ENCODE assay signal across 26 cellular contexts in the genomic region with DNA sequence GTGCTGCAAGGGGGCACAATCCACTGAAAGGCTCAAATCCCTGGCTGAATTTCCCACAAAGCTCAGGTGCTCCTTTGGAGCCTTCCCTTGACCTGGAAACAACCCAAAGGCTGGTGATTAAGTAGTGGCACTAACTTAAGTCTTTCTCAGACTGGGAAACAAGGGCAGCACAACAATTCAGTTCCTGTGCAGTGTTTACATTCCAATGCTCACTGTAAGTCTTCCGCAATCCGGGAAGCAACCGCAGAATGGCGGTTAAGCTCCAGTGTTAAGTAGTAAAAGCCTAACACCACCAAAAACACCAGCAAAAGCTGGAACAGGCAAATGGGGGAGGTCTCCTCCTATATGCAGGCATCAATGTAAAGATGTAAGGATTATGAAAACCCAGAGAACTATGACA.
"Had no signal": no experiment of that assay in that cellular context is flagged by ENCODE, and none has a peak within 500 bp of the region (broad histone marks: within the 10 kb centered on the region; RNA-seq: fewer than 3 reads in every experiment).

No MANE protein-coding gene starts in this region.

- H2AFZ ChIP-seq: hepatocyte had no signal

- H3K4me3 ChIP-seq: cardiac muscle cell, hepatocyte, left lung, lung, ovary, prostate gland, right atrium auricular region, skin epidermis, thyroid gland had no signal

- H3K9me3 ChIP-seq: ovary, prostate gland, thyroid gland had no signal

- H3K4me1 ChIP-seq: foreskin keratinocyte, left lung, prostate gland, right atrium auricular region, thyroid gland had no signal

- H3K4me2 ChIP-seq: hepatocyte had no signal

- DNase-seq: activated CD4-positive, alpha-beta T cell treated with anti-CD3 and anti-CD28 coated beads, Interleukin-2, amount 50 U/mL, for 4 hours; activated CD8-positive, alpha-beta memory T cell treated with anti-CD3 and anti-CD28 coated beads, Interleukin-2, amount 50 U/mL, for 48 hours; activated naive CD4-positive, alpha-beta T cell; activated naive CD8-positive, alpha-beta T cell treated with anti-CD3 and anti-CD28 coated beads, Interleukin-2, amount 10 ng/mL, durations not matched to agents 7 days and 5 days; activated T-cell treated with anti-CD3 and anti-CD28 coated beads, Interleukin-2, amount 50 U/mL, for 4 hours; amygdala; foreskin keratinocyte; immature natural killer cell; kidney glomerular epithelial cell; left lung; natural killer cell; ovary; stimulated activated CD4-positive, alpha-beta T cell treated with anti-CD3 and anti-CD28 coated beads, Interleukin-1b, Interleukin-23, amount 100 ng/mL, for 48 hours; substantia nigra; T1000; thyroid gland had no signal

- H3K79me2 ChIP-seq: hepatocyte had no signal

- H3K27me3 Mint-ChIP-seq: activated naive CD8-positive, alpha-beta T cell treated with anti-CD3 and anti-CD28 coated beads, Interleukin-2, amount 10 ng/mL, durations not matched to agents 7 days and 5 days had no signal

- H3K36me3 Mint-ChIP-seq: activated naive CD8-positive, alpha-beta T cell treated with anti-CD3 and anti-CD28 coated beads, Interleukin-2, amount 10 ng/mL, durations not matched to agents 7 days and 5 days; immature natural killer cell had no signal

- H3K4me1 Mint-ChIP-seq: activated naive CD8-positive, alpha-beta T cell treated with anti-CD3 and anti-CD28 coated beads, Interleukin-2, amount 10 ng/mL, durations not matched to agents 7 days and 5 days; immature natural killer cell; natural killer cell had no signal

- H3K27me3 ChIP-seq: cardiac muscle cell, foreskin keratinocyte, hepatocyte, left lung, ovary, right atrium auricular region, thyroid gland had no signal

- H3K4me3 Mint-ChIP-seq: activated naive CD8-positive, alpha-beta T cell treated with anti-CD3 and anti-CD28 coated beads, Interleukin-2, amount 10 ng/mL, durations not matched to agents 7 days and 5 days; activated T-cell treated with anti-CD3 and anti-CD28 coated beads, Interleukin-2, amount 50 U/mL, for 4 hours; immature natural killer cell; natural killer cell; stimulated activated naive CD8-positive, alpha-beta T cell treated with anti-CD3 and anti-CD28 coated beads, Interleukin-15, Interleukin-2, amounts not matched to agents 100 ng/mL and 50 ng/mL, for 24 hours; T-helper 1 cell treated with Interleukin-12 subunit alpha and Interleukin-12 subunit beta and Interleukin-4 antibody, amounts not matched to agents 30 μg/mL and 1 μg/mL, for 36 hours; WTC11 had no signal

- H3K27ac Mint-ChIP-seq: activated naive CD8-positive, alpha-beta T cell treated with anti-CD3 and anti-CD28 coated beads, Interleukin-2, amount 10 ng/mL, durations not matched to agents 7 days and 5 days; activated T-helper 2 cell treated with anti-CD3 and anti-CD28 coated beads, Interferon-gamma antibody, Interleukin-2, Interleukin-4, amounts not matched to agents 10 μg/mL and 5 μg/mL and 100 μg/mL, durations not matched to agents 14 hours and 24 hours and 36 hours; immature natural killer cell; natural killer cell; stimulated activated naive CD8-positive, alpha-beta T cell treated with anti-CD3 and anti-CD28 coated beads, Interleukin-15, Interleukin-2, amounts not matched to agents 100 ng/mL and 50 ng/mL, for 24 hours; T-helper 1 cell treated with Interleukin-12 subunit alpha and Interleukin-12 subunit beta and Interleukin-4 antibody, amounts not matched to agents 30 μg/mL and 1 μg/mL, for 36 hours; WTC11 had no signal

- H3K27ac ChIP-seq: cardiac muscle cell, foreskin keratinocyte, hepatocyte, left lung, ovary, prostate gland, right atrium auricular region, skin epidermis, thyroid gland had no signal

- H3K36me3 ChIP-seq: cardiac muscle cell, left lung, ovary, prostate gland, right atrium auricular region, thyroid gland had no signal
